Comparison of ENCODE assay signal across 1 cellular context in genomic region chr12:53071591-53072551, GRCh38.
TF ChIP-seq lines count a peak whose summit lies in the region.

No MANE protein-coding gene starts in this region.

TF ChIP-seq in endothelial cell of umbilical vein, 7 proteins besides CTCF, POLR2A, EP300 and RAD21:
- TF ChIP-seq POLR2AphosphoS5 (IDR thresholded peaks at IDR 0.05; ENCODE audit: insufficient read depth, low read depth, low read length), result no peak
- TF ChIP-seq FOS (IDR thresholded peaks at IDR 0.05; ENCODE audit: borderline replicate concordance, insufficient read depth, low read length), result no peak
- no peak for TF ChIP-seq JUN (IDR thresholded peaks at IDR 0.05; ENCODE audit: borderline replicate concordance, insufficient read depth, insufficient read length, low read depth)
- TF ChIP-seq MAX (IDR thresholded peaks at IDR 0.05; ENCODE audit: insufficient read depth, insufficient read length), result no peak
- TF ChIP-seq GATA2 (IDR thresholded peaks at IDR 0.05; ENCODE audit: insufficient read depth, insufficient read length, low read depth, low read length), result no peak
- no peak for TF ChIP-seq MYC (IDR thresholded peaks at IDR 0.05; ENCODE audit: low read depth, low read length)
- TF ChIP-seq EZH2 (IDR thresholded peaks at IDR 0.05; ENCODE audit: borderline replicate concordance, low read depth, low read length, severe bottlenecking), result no peak
